Comparison of ENCODE assay signal across 9 cellular contexts in genomic region chr3:143529018-143529478, GRCh38.
DNase-seq lines count a peak whose midpoint lies in the region; ATAC-seq and TF ChIP-seq lines count a peak whose summit lies in the region.
"Had no signal": no experiment of that assay in that cellular context is flagged by ENCODE, and none has a peak within 500 bp of the region (broad histone marks: within the 10 kb centered on the region; RNA-seq: fewer than 3 reads in every experiment).

No MANE protein-coding gene starts in this region.

- intact Hi-C loops in lower lobe of right lung (cut with DNase I) (no loop called here), colonic mucosa (cut with DNase I) (no loop called here)

- no peaks in the 10 kb centered on the region for H3K4me1 Mint-ChIP-seq in stimulated activated effector memory CD8-positive, alpha-beta T cell treated with anti-CD3 and anti-CD28 coated beads, Interleukin-12 subunit alpha, Interleukin-12 subunit beta, amount 100 ng/mL, for 72 hours

- H3K4me3 Mint-ChIP-seq in stimulated activated effector memory CD8-positive, alpha-beta T cell treated with anti-CD3 and anti-CD28 coated beads, Interleukin-12 subunit alpha, Interleukin-12 subunit beta, amount 100 ng/mL, for 72 hours, result no peak overlapping the region

- H3K4me1 ChIP-seq in lower lobe of right lung (peaks cover 5% of the 10 kb centered on the region), colonic mucosa (no peaks in the 10 kb centered on the region)

- H3K4me3 ChIP-seq in lower lobe of right lung, result no peak overlapping the region
- H3K4me3 ChIP-seq in colonic mucosa, result no peak overlapping the region
- H3K4me3 ChIP-seq: SK-N-MC had no signal

- POLR2A ChIA-PET in GM10248 (lab: Yijun Ruan, JAX), result no interaction called here

- H3K27me3 ChIP-seq in lower lobe of right lung (ENCODE audit: low read depth) (no peaks in the 10 kb centered on the region), colonic mucosa (no peaks in the 10 kb centered on the region)

- TF ChIP-seq CTCF in GM10248 (IDR thresholded peaks at IDR 0.05; ENCODE audit: control extremely low read depth, extremely low read depth, low read depth, missing control alignments) (no peak), lower lobe of right lung (IDR thresholded peaks at IDR 0.05) (no peak), colonic mucosa (IDR thresholded peaks at IDR 0.05) (no peak)

- ATAC-seq in GM21447 (IDR thresholded peaks at IDR 0.05; ENCODE audit: unreplicated experiment) (peak; percentile 92), lower lobe of right lung (peak; percentile 71 to 85)
- no peak for ATAC-seq in stimulated activated effector memory CD8-positive, alpha-beta T cell treated with anti-CD3 and anti-CD28 coated beads, Interleukin-12 subunit alpha, Interleukin-12 subunit beta, amount 100 ng/mL, for 72 hours

- H3K27ac Mint-ChIP-seq in stimulated activated effector memory CD8-positive, alpha-beta T cell treated with anti-CD3 and anti-CD28 coated beads, Interleukin-12 subunit alpha, Interleukin-12 subunit beta, amount 100 ng/mL, for 72 hours, result no peak overlapping the region

- CTCF ChIA-PET in GM10248 (lab: Yijun Ruan, JAX), result interaction anchor here (1.3 kb wide), 1 partner anchor 46 kb away, joined by 3 read pairs; no protein-coding TSS in a partner anchor

- no peaks in the 10 kb centered on the region for H3K9me3 Mint-ChIP-seq in stimulated activated effector memory CD8-positive, alpha-beta T cell treated with anti-CD3 and anti-CD28 coated beads, Interleukin-12 subunit alpha, Interleukin-12 subunit beta, amount 100 ng/mL, for 72 hours

- H3K27ac ChIP-seq in lower lobe of right lung (no peak overlapping the region), colonic mucosa (no peak overlapping the region)
- H3K27ac ChIP-seq: SK-N-MC had no signal

- H3K36me3 ChIP-seq in lower lobe of right lung (no peaks in the 10 kb centered on the region), colonic mucosa (no peaks in the 10 kb centered on the region)

- no peak overlapping the region for H3K9ac ChIP-seq in colonic mucosa (ENCODE audit: low read depth in 2 of 2, low read length in 2 of 2)

- no peaks in the 10 kb centered on the region for H3K36me3 Mint-ChIP-seq in stimulated activated effector memory CD8-positive, alpha-beta T cell treated with anti-CD3 and anti-CD28 coated beads, Interleukin-12 subunit alpha, Interleukin-12 subunit beta, amount 100 ng/mL, for 72 hours

- H3K9me3 ChIP-seq in lower lobe of right lung (no peaks in the 10 kb centered on the region), colonic mucosa (no peaks in the 10 kb centered on the region)

- DNase-seq in GM10248 (ENCODE audit: extremely low spot score), result peak; percentile 24
- DNase-seq in LHCN-M2 (ENCODE audit: low read depth), result peak; percentile 39
- no peak for DNase-seq in lower lobe of right lung
- DNase-seq in colonic mucosa, result no peak
- no peak for DNase-seq in NCI-H226
- no peak for DNase-seq in DMS79 (lab: John Stamatoyannopoulos, UW)
- DNase-seq in stimulated activated effector memory CD8-positive, alpha-beta T cell treated with anti-CD3 and anti-CD28 coated beads, Interleukin-12 subunit alpha, Interleukin-12 subunit beta, amount 100 ng/mL, for 72 hours (ENCODE audit: low spot score in 2 of 2), result no peak

Comparison
In these comparisons a context has a peak if more than half of its experiments do, and no peak if none do; other contexts are left out.
1. DNase-seq: peak in GM10248 (single experiment) and LHCN-M2 (single experiment); none in lower lobe of right lung (single experiment), colonic mucosa (single experiment), NCI-H226 (single experiment), DMS79 (single experiment) and stimulated activated effector memory CD8-positive, alpha-beta T cell treated with anti-CD3 and anti-CD28 coated beads, Interleukin-12 subunit alpha, Interleukin-12 subunit beta, amount 100 ng/mL, for 72 hours (0 of 2).